25 cellular contexts compared by ENCODE assay signal in the genomic region with DNA sequence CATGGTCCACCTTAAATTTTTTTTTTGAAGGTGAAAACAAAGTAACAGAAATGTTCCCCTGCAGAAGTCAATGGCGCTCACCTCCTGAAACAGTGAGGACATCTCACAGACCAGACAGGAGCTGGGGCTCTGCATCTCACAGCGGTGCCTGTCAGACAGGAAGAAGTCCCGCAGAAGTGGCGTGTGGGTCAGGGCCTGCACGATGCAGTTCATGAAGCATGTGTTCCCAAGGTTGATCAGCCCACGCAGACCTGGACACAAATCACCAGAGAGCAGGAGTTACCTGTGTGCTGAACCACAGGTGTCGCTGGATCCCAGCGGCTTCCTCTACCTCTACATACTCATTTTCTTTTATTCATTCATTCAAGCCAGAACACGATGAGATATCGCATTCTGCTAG.
"Had no signal": no experiment of that assay in that cellular context is flagged by ENCODE, and none has a peak within 500 bp of the region (broad histone marks: within the 10 kb centered on the region; RNA-seq: fewer than 3 reads in every experiment).

No MANE protein-coding gene starts in this region.

- H3K9me3 ChIP-seq: lower lobe of right lung, psoas muscle, spleen, thoracic aorta, tibial nerve, vagina had no signal

- H3K27me3 ChIP-seq: dorsolateral prefrontal cortex, foreskin keratinocyte, spleen, tibial nerve, vagina had no signal

- H3K27ac ChIP-seq: epithelial cell of prostate, foreskin keratinocyte, lower lobe of right lung, psoas muscle, skin epidermis, spleen, thoracic aorta, tibial nerve, vagina had no signal

- H3K4me3 Mint-ChIP-seq: immature natural killer cell; naive thymus-derived CD8-positive, alpha-beta T cell; nephron progenitor cell; stimulated activated memory B cell treated with anti-CD40 and anti-IgM and Interleukin-4, amounts not matched to agents 10 μg/mL and 1 μg/mL and 100 μg/mL, for 72 hours; stimulated activated naive CD8-positive, alpha-beta T cell treated with anti-CD3 and anti-CD28 coated beads, Interleukin-15, Interleukin-2, amounts not matched to agents 100 ng/mL and 50 ng/mL, for 24 hours had no signal

- H3K27ac Mint-ChIP-seq: stimulated activated memory B cell treated with anti-CD40 and anti-IgM and Interleukin-4, amounts not matched to agents 10 μg/mL and 1 μg/mL and 100 μg/mL, for 72 hours had no signal

- H3K4me1 ChIP-seq: foreskin keratinocyte, lower lobe of right lung had no signal

- DNase-seq: effector CD4-positive, alpha-beta T cell; foreskin keratinocyte; glutamatergic neuron; hypothalamus; immature natural killer cell; islet precursor cell; kidney glomerular epithelial cell; left ventricle myocardium superior; lower lobe of right lung; naive thymus-derived CD8-positive, alpha-beta T cell; nephron progenitor cell; nucleus accumbens; spleen; stimulated activated CD4-positive, alpha-beta T cell treated with anti-CD3 and anti-CD28 coated beads, Interleukin-4, amount 100 ng/mL, for 4 hours had no signal

- H3K9me3 Mint-ChIP-seq: immature natural killer cell; naive thymus-derived CD8-positive, alpha-beta T cell; nephron progenitor cell; stimulated activated memory B cell treated with anti-CD40 and anti-IgM and Interleukin-4, amounts not matched to agents 10 μg/mL and 1 μg/mL and 100 μg/mL, for 72 hours; stimulated activated naive CD8-positive, alpha-beta T cell treated with anti-CD3 and anti-CD28 coated beads, Interleukin-15, Interleukin-2, amounts not matched to agents 100 ng/mL and 50 ng/mL, for 24 hours had no signal

- ATAC-seq: esophagus mucosa; foreskin keratinocyte; left ventricle myocardium superior; lower lobe of right lung; naive thymus-derived CD8-positive, alpha-beta T cell; psoas muscle; right cardiac atrium; stimulated activated memory B cell treated with anti-CD40 and anti-IgM and Interleukin-4, amounts not matched to agents 10 μg/mL and 1 μg/mL and 100 μg/mL, for 72 hours had no signal

- H3K4me3 ChIP-seq: lower lobe of right lung, psoas muscle, skin epidermis, spleen, thoracic aorta, tibial nerve, vagina had no signal

- H3K27me3 Mint-ChIP-seq: naive thymus-derived CD8-positive, alpha-beta T cell; stimulated activated memory B cell treated with anti-CD40 and anti-IgM and Interleukin-4, amounts not matched to agents 10 μg/mL and 1 μg/mL and 100 μg/mL, for 72 hours; stimulated activated naive CD8-positive, alpha-beta T cell treated with anti-CD3 and anti-CD28 coated beads, Interleukin-15, Interleukin-2, amounts not matched to agents 100 ng/mL and 50 ng/mL, for 24 hours had no signal
